25 cellular contexts compared by ENCODE assay signal in genomic region chr16:86868070-86868469, GRCh38.
"Had no signal": no experiment of that assay in that cellular context is flagged by ENCODE, and none has a peak within 500 bp of the region (broad histone marks: within the 10 kb centered on the region; RNA-seq: fewer than 3 reads in every experiment).

No MANE protein-coding gene starts in this region.

- DNase-seq: islet precursor cell; left ventricle myocardium inferior; midbrain; mucosa of descending colon; naive thymus-derived CD4-positive, alpha-beta T cell; nucleus accumbens; posterior cingulate gyrus; retina; stimulated activated CD4-positive, alpha-beta T cell treated with anti-CD3 and anti-CD28 coated beads, Interleukin-4, amount 100 ng/mL, for 24 hours; stimulated activated naive CD4-positive, alpha-beta T cell; tibial artery; trophoblast cell; uterus had no signal

- H3K4me3 ChIP-seq: hepatocyte, left ventricle myocardium inferior, mucosa of descending colon, pancreas, prostate gland, skin epidermis, suprapubic skin, thoracic aorta, tibial artery, uterus had no signal

- H3K27me3 ChIP-seq: hepatocyte, pancreas, tibial artery had no signal

- H3K79me2 ChIP-seq: hepatocyte had no signal

- H3K27ac ChIP-seq: hepatocyte, left ventricle myocardium inferior, pancreas, prostate gland, skin epidermis, suprapubic skin, thoracic aorta, tibial artery, uterus had no signal

- H3K4me2 ChIP-seq: hepatocyte had no signal

- ATAC-seq: mucosa of descending colon; naive thymus-derived CD4-positive, alpha-beta T cell; natural killer cell treated with Interleukin-12 subunit alpha and Interleukin-12 subunit beta and Interleukin-15 and Interleukin-18, amount 100 ng/mL, for 72 hours; pancreas; right cardiac atrium; sciatic nerve; stimulated activated effector memory CD8-positive, alpha-beta T cell treated with anti-CD3 and anti-CD28 coated beads, Interleukin-12 subunit alpha, Interleukin-12 subunit beta, amount 100 ng/mL, for 72 hours had no signal

- H3K9me3 Mint-ChIP-seq: natural killer cell treated with Interleukin-12 subunit alpha and Interleukin-12 subunit beta and Interleukin-15 and Interleukin-18, amount 100 ng/mL, for 72 hours; stimulated activated effector memory CD8-positive, alpha-beta T cell treated with anti-CD3 and anti-CD28 coated beads, Interleukin-12 subunit alpha, Interleukin-12 subunit beta, amount 100 ng/mL, for 72 hours had no signal

- H3K4me1 Mint-ChIP-seq: memory B cell; naive thymus-derived CD4-positive, alpha-beta T cell; stimulated activated effector memory CD8-positive, alpha-beta T cell treated with anti-CD3 and anti-CD28 coated beads, Interleukin-12 subunit alpha, Interleukin-12 subunit beta, amount 100 ng/mL, for 72 hours had no signal

- H2AFZ ChIP-seq: hepatocyte had no signal

- H3K9me3 ChIP-seq: mucosa of descending colon, pancreas, prostate gland, suprapubic skin, thoracic aorta, tibial artery, uterus had no signal

- H3K4me3 Mint-ChIP-seq: memory B cell; naive thymus-derived CD4-positive, alpha-beta T cell; natural killer cell treated with Interleukin-12 subunit alpha and Interleukin-12 subunit beta and Interleukin-15 and Interleukin-18, amount 100 ng/mL, for 72 hours; stimulated activated effector memory CD8-positive, alpha-beta T cell treated with anti-CD3 and anti-CD28 coated beads, Interleukin-12 subunit alpha, Interleukin-12 subunit beta, amount 100 ng/mL, for 72 hours; stimulated activated naive CD8-positive, alpha-beta T cell treated with anti-CD3 and anti-CD28 coated beads, Interleukin-15, Interleukin-2, amounts not matched to agents 100 ng/mL and 50 ng/mL, for 24 hours had no signal

- H3K4me1 ChIP-seq: pancreas, prostate gland, uterus had no signal

- H3K36me3 Mint-ChIP-seq: memory B cell; naive thymus-derived CD4-positive, alpha-beta T cell; natural killer cell treated with Interleukin-12 subunit alpha and Interleukin-12 subunit beta and Interleukin-15 and Interleukin-18, amount 100 ng/mL, for 72 hours; stimulated activated effector memory CD8-positive, alpha-beta T cell treated with anti-CD3 and anti-CD28 coated beads, Interleukin-12 subunit alpha, Interleukin-12 subunit beta, amount 100 ng/mL, for 72 hours had no signal

- H3K27ac Mint-ChIP-seq: memory B cell; naive thymus-derived CD4-positive, alpha-beta T cell; natural killer cell treated with Interleukin-12 subunit alpha and Interleukin-12 subunit beta and Interleukin-15 and Interleukin-18, amount 100 ng/mL, for 72 hours; stimulated activated effector memory CD8-positive, alpha-beta T cell treated with anti-CD3 and anti-CD28 coated beads, Interleukin-12 subunit alpha, Interleukin-12 subunit beta, amount 100 ng/mL, for 72 hours; stimulated activated naive CD8-positive, alpha-beta T cell treated with anti-CD3 and anti-CD28 coated beads, Interleukin-15, Interleukin-2, amounts not matched to agents 100 ng/mL and 50 ng/mL, for 24 hours had no signal

- H3K36me3 ChIP-seq: left ventricle myocardium inferior, pancreas, prostate gland, suprapubic skin, thoracic aorta, tibial artery, uterus had no signal
